ENCODE assay signal across 1 cellular context in the genomic region with DNA sequence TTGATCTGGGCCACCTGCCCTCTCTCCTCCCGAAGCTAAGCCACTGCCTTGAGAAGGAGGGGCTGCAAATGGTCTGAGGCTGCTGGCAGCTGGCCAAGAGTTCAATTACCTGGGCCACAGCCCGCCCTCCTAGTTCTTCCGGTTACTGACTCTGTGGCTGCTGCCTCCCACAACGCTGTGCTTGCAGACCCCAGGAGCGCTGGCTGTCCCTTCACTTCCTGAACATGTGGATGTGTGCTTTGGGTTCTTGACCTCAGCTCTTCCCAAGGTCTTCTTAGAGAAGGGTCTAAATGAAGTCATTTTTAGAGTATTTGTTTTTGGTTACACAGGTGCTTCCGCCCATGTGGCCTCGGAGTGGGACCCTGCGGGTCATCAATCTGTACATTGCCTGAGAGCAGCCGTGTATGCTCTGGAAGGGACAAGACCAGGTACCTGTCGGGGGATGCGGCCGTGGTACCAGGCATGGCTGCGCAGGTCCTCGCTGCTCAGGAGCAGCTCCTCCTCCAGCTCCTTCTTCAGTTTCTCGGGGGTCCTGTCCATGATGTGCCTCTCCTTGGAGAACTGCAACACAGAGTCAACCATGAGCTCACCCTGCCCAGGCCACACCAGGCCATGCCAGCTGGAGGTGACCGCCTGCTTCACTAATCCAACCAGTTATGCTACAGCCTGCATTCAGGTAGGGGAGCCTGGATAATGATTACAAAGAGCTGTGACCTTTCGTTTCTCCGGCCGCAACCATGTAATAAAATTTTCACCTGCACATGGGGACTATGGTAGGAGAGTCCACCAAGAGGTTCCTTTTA.
TF ChIP-seq lines count a peak whose summit lies in the region.

No MANE protein-coding gene starts in this region.

TF ChIP-seq in GM12878, 131 proteins besides CTCF, POLR2A, EP300 and RAD21 (continued from another document and continues in another):
- TF ChIP-seq, protein P1, sequence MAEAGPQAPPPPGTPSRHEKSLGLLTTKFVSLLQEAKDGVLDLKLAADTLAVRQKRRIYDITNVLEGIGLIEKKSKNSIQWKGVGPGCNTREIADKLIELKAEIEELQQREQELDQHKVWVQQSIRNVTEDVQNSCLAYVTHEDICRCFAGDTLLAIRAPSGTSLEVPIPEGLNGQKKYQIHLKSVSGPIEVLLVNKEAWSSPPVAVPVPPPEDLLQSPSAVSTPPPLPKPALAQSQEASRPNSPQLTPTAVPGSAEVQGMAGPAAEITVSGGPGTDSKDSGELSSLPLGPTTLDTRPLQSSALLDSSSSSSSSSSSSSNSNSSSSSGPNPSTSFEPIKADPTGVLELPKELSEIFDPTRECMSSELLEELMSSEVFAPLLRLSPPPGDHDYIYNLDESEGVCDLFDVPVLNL (IDR thresholded peaks at IDR 0.05; ENCODE audit: low read depth, low read length), result no peak
- TF ChIP-seq FOS (IDR thresholded peaks at IDR 0.05; ENCODE audit: borderline replicate concordance, extremely low read depth, insufficient read length), result no peak
- no peak for TF ChIP-seq JUNB (IDR thresholded peaks at IDR 0.05)
- TF ChIP-seq, protein P2, sequence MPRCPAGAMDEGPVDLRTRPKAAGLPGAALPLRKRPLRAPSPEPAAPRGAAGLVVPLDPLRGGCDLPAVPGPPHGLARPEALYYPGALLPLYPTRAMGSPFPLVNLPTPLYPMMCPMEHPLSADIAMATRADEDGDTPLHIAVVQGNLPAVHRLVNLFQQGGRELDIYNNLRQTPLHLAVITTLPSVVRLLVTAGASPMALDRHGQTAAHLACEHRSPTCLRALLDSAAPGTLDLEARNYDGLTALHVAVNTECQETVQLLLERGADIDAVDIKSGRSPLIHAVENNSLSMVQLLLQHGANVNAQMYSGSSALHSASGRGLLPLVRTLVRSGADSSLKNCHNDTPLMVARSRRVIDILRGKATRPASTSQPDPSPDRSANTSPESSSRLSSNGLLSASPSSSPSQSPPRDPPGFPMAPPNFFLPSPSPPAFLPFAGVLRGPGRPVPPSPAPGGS (IDR thresholded peaks at IDR 0.05; ENCODE audit: borderline replicate concordance, insufficient read depth, low read depth, low read length, poor library complexity, severe bottlenecking), result no peak
- TF ChIP-seq KDM1A (IDR thresholded peaks at IDR 0.05; ENCODE audit: borderline replicate concordance), result no peak
- 0 out of 3 replicates have a peak, but pooled peaks of 1 of the 2 experiments have one; percentile 32 for TF ChIP-seq EGR1 (IDR thresholded peaks at IDR 0.05; ENCODE audit: borderline replicate concordance in 1 of 2, low read depth in 2 of 2, low read length in 2 of 2)
- no peak for TF ChIP-seq BMI1 (IDR thresholded peaks at IDR 0.05; ENCODE audit: borderline replicate concordance)
- TF ChIP-seq BHLHE40 (IDR thresholded peaks at IDR 0.05; ENCODE audit: borderline replicate concordance in 1 of 2, low read depth in 2 of 2, low read length in 1 of 2), result 0 out of 4 replicates have a peak, but pooled peaks of 1 of the 2 experiments have one; percentile 40
- TF ChIP-seq SIX5 (IDR thresholded peaks at IDR 0.05; ENCODE audit: low read depth, low read length, severe bottlenecking), result no peak
- no peak for TF ChIP-seq IRF4 (IDR thresholded peaks at IDR 0.05; ENCODE audit: low read depth, low read length)
- no peak for TF ChIP-seq CBX3 (IDR thresholded peaks at IDR 0.05; ENCODE audit: borderline replicate concordance, low read depth)
- TF ChIP-seq, protein P3, sequence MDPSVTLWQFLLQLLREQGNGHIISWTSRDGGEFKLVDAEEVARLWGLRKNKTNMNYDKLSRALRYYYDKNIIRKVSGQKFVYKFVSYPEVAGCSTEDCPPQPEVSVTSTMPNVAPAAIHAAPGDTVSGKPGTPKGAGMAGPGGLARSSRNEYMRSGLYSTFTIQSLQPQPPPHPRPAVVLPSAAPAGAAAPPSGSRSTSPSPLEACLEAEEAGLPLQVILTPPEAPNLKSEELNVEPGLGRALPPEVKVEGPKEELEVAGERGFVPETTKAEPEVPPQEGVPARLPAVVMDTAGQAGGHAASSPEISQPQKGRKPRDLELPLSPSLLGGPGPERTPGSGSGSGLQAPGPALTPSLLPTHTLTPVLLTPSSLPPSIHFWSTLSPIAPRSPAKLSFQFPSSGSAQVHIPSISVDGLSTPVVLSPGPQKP (IDR thresholded peaks at IDR 0.05; ENCODE audit: low read depth, low read length), result peak; percentile 35; the same call in 1 of the 2 replicates
- no peak for TF ChIP-seq SREBF1 (IDR thresholded peaks at IDR 0.05; ENCODE audit: low read length)
- no peak for TF ChIP-seq ZNF217 (IDR thresholded peaks at IDR 0.05)
- TF ChIP-seq DPF2 (IDR thresholded peaks at IDR 0.05), result no peak
- peak; percentile 73 for TF ChIP-seq RUNX3 (IDR thresholded peaks at IDR 0.05; ENCODE audit: low read length)
- TF ChIP-seq ZBED1 (IDR thresholded peaks at IDR 0.05; ENCODE audit: borderline replicate concordance), result no peak
- TF ChIP-seq, protein P4, sequence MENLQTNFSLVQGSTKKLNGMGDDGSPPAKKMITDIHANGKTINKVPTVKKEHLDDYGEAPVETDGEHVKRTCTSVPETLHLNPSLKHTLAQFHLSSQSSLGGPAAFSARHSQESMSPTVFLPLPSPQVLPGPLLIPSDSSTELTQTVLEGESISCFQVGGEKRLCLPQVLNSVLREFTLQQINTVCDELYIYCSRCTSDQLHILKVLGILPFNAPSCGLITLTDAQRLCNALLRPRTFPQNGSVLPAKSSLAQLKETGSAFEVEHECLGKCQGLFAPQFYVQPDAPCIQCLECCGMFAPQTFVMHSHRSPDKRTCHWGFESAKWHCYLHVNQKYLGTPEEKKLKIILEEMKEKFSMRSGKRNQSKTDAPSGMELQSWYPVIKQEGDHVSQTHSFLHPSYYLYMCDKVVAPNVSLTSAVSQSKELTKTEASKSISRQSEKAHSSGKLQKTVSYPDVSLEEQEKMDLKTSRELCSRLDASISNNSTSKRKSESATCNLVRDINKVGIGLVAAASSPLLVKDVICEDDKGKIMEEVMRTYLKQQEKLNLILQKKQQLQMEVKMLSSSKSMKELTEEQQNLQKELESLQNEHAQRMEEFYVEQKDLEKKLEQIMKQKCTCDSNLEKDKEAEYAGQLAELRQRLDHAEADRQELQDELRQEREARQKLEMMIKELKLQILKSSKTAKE (IDR thresholded peaks at IDR 0.05; ENCODE audit: low read depth, poor library complexity, severe bottlenecking), result peak; percentile 28
- no peak for TF ChIP-seq NFXL1 (IDR thresholded peaks at IDR 0.05; ENCODE audit: borderline replicate concordance)
- TF ChIP-seq, protein P5, sequence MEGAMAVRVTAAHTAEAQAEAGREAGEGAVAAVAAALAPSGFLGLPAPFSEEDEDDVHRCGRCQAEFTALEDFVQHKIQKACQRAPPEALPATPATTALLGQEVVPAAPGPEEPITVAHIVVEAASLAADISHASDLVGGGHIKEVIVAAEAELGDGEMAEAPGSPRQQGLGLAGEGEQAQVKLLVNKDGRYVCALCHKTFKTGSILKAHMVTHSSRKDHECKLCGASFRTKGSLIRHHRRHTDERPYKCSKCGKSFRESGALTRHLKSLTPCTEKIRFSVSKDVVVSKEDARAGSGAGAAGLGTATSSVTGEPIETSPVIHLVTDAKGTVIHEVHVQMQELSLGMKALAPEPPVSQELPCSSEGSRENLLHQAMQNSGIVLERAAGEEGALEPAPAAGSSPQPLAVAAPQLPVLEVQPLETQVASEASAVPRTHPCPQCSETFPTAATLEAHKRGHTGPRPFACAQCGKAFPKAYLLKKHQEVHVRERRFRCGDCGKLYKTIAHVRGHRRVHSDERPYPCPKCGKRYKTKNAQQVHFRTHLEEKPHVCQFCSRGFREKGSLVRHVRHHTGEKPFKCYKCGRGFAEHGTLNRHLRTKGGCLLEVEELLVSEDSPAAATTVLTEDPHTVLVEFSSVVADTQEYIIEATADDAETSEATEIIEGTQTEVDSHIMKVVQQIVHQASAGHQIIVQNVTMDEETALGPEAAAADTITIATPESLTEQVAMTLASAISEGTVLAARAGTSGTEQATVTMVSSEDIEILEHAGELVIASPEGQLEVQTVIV (IDR thresholded peaks at IDR 0.05; ENCODE audit: borderline replicate concordance, partially characterized antibody), result no peak
- TF ChIP-seq CBFB (IDR thresholded peaks at IDR 0.05; ENCODE audit: low read depth), result no peak
- TF ChIP-seq, protein P6, sequence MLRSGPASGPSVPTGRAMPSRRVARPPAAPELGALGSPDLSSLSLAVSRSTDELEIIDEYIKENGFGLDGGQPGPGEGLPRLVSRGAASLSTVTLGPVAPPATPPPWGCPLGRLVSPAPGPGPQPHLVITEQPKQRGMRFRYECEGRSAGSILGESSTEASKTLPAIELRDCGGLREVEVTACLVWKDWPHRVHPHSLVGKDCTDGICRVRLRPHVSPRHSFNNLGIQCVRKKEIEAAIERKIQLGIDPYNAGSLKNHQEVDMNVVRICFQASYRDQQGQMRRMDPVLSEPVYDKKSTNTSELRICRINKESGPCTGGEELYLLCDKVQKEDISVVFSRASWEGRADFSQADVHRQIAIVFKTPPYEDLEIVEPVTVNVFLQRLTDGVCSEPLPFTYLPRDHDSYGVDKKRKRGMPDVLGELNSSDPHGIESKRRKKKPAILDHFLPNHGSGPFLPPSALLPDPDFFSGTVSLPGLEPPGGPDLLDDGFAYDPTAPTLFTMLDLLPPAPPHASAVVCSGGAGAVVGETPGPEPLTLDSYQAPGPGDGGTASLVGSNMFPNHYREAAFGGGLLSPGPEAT (IDR thresholded peaks at IDR 0.05; ENCODE audit: low read depth), result 0 out of 2 replicates have a peak, but pooled peaks have one; percentile 9
- TF ChIP-seq CBX5 (IDR thresholded peaks at IDR 0.05; ENCODE audit: low read depth), result 0 out of 2 replicates have a peak, but pooled peaks have one; percentile 59
- TF ChIP-seq, protein P7, sequence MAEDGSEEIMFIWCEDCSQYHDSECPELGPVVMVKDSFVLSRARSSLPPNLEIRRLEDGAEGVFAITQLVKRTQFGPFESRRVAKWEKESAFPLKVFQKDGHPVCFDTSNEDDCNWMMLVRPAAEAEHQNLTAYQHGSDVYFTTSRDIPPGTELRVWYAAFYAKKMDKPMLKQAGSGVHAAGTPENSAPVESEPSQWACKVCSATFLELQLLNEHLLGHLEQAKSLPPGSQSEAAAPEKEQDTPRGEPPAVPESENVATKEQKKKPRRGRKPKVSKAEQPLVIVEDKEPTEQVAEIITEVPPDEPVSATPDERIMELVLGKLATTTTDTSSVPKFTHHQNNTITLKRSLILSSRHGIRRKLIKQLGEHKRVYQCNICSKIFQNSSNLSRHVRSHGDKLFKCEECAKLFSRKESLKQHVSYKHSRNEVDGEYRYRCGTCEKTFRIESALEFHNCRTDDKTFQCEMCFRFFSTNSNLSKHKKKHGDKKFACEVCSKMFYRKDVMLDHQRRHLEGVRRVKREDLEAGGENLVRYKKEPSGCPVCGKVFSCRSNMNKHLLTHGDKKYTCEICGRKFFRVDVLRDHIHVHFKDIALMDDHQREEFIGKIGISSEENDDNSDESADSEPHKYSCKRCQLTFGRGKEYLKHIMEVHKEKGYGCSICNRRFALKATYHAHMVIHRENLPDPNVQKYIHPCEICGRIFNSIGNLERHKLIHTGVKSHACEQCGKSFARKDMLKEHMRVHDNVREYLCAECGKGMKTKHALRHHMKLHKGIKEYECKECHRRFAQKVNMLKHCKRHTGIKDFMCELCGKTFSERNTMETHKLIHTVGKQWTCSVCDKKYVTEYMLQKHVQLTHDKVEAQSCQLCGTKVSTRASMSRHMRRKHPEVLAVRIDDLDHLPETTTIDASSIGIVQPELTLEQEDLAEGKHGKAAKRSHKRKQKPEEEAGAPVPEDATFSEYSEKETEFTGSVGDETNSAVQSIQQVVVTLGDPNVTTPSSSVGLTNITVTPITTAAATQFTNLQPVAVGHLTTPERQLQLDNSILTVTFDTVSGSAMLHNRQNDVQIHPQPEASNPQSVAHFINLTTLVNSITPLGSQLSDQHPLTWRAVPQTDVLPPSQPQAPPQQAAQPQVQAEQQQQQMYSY (CRISPR knock-in tag; IDR thresholded peaks at IDR 0.05), result no peak
- peak; percentile 72; the same call in 1 of the 2 replicates for TF ChIP-seq NFIC (IDR thresholded peaks at IDR 0.05; ENCODE audit: low read depth, low read length)
- no peak for TF ChIP-seq NR2C2 (IDR thresholded peaks at IDR 0.05; ENCODE audit: borderline replicate concordance, control insufficient read depth, insufficient read length, low read depth)
- TF ChIP-seq MTA2 (IDR thresholded peaks at IDR 0.05; ENCODE audit: low read depth), result peak; percentile 33; the same call in 1 of the 2 replicates
- TF ChIP-seq FOXM1 (IDR thresholded peaks at IDR 0.05; ENCODE audit: low read depth, low read length), result no peak
- TF ChIP-seq, protein P8, sequence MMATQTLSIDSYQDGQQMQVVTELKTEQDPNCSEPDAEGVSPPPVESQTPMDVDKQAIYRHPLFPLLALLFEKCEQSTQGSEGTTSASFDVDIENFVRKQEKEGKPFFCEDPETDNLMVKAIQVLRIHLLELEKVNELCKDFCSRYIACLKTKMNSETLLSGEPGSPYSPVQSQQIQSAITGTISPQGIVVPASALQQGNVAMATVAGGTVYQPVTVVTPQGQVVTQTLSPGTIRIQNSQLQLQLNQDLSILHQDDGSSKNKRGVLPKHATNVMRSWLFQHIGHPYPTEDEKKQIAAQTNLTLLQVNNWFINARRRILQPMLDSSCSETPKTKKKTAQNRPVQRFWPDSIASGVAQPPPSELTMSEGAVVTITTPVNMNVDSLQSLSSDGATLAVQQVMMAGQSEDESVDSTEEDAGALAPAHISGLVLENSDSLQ (IDR thresholded peaks at IDR 0.05), result no peak
- TF ChIP-seq HDAC6 (IDR thresholded peaks at IDR 0.05; ENCODE audit: unreplicated experiment), result no peak
- no peak for TF ChIP-seq CREM (IDR thresholded peaks at IDR 0.05; ENCODE audit: low read depth)
- no peak for TF ChIP-seq TARDBP (IDR thresholded peaks at IDR 0.05; ENCODE audit: borderline replicate concordance)
- no peak for TF ChIP-seq HDGF (IDR thresholded peaks at IDR 0.05)
